31 cellular contexts compared by ENCODE assay signal in genomic region chr12:22653790-22654189, GRCh38. TPM values are rescaled to one million over a fixed set of nuclear protein-coding genes. Genes with fewer than 3 reads are reported as not detected.
DNase-seq lines count a peak whose midpoint lies in the region; ATAC-seq and TF ChIP-seq lines count a peak whose summit lies in the region.
"Had no signal": no experiment of that assay in that cellular context is flagged by ENCODE, and none has a peak within 500 bp of the region (broad histone marks: within the 10 kb centered on the region; RNA-seq: fewer than 3 reads in every experiment).

No MANE protein-coding gene starts in this region.

- in situ Hi-C loops in gastrocnemius medialis (cut with MboI; ENCODE audit: low sequenced_read_pairs in 4 of 4) = no loop called here

- TF ChIP-seq CTCF in natural killer cell (IDR thresholded peaks at IDR 0.05) (no peak), cardiac fibroblast (IDR thresholded peaks at IDR 0.05; ENCODE audit: low read depth, low read length) (no peak), gastrocnemius medialis (IDR thresholded peaks at IDR 0.05 in 4 of 5, conservative IDR thresholded peaks at IDR 0.05 in 1 of 5) (no peak)

- H3K27ac ChIP-seq in caudate nucleus (ENCODE audit: low read depth, low read length) = no peak overlapping the region
- no peak overlapping the region for H3K27ac ChIP-seq in gastrocnemius medialis
- H3K27ac ChIP-seq: prostate gland, upper lobe of left lung had no signal

- H3K36me3 Mint-ChIP-seq in natural killer cell = no peaks in the 10 kb centered on the region
- peaks cover 10% of the 10 kb centered on the region for H3K36me3 Mint-ChIP-seq in natural killer cell treated with Interleukin-12 subunit alpha and Interleukin-12 subunit beta and Interleukin-15 and Interleukin-18, amount 100 ng/mL, for 72 hours

- intact Hi-C loops in natural killer cell (cut with micrococcal nuclease) (no loop called here), gastrocnemius medialis (cut with DNase I; ENCODE audit: low total_unique reads) (no loop called here)

- H3K27me3 Mint-ChIP-seq in natural killer cell (ENCODE audit: low read depth in 2 of 2) = no peaks in the 10 kb centered on the region
- no peaks in the 10 kb centered on the region for H3K27me3 Mint-ChIP-seq in natural killer cell treated with Interleukin-12 subunit alpha and Interleukin-12 subunit beta and Interleukin-15 and Interleukin-18, amount 100 ng/mL, for 72 hours
- H3K27me3 Mint-ChIP-seq: activated CD4-positive, alpha-beta memory T cell treated with anti-CD3 and anti-CD28 coated beads for 36 hours; activated naive CD8-positive, alpha-beta T cell treated with anti-CD3 and anti-CD28 coated beads, Interleukin-2, amount 50 U/mL, for 24 hours; CD8-positive, alpha-beta memory T cell; naive B cell had no signal

- DNase-seq in natural killer cell = no peak
- no peak for DNase-seq in natural killer cell treated with Interleukin-12 subunit alpha and Interleukin-12 subunit beta and Interleukin-15 and Interleukin-18, amount 100 ng/mL, for 72 hours (ENCODE audit: low spot score)
- peak; percentile 23 to 30 for DNase-seq in cardiac fibroblast (ENCODE audit: low read depth in 2 of 2)
- peak; percentile 34 for DNase-seq in glomerular endothelial cell (ENCODE audit: extremely low read depth, low read depth, low spot score)
- DNase-seq in NCI-H510A (lab: John Stamatoyannopoulos, UW) = no peak
- DNase-seq in caudate nucleus (lab: John Stamatoyannopoulos, UW) = no peak
- DNase-seq in gastrocnemius medialis = no peak
- no peak for DNase-seq in left lobe of liver (ENCODE audit: low spot score)
- DNase-seq: activated CD4-positive, alpha-beta memory T cell treated with anti-CD3 and anti-CD28 coated beads for 36 hours; activated CD4-positive, alpha-beta T cell treated with anti-CD3 and anti-CD28 coated beads for 1 hour; activated naive CD4-positive, alpha-beta T cell; activated naive CD8-positive, alpha-beta T cell treated with anti-CD3 and anti-CD28 coated beads, Interleukin-2, amount 50 U/mL, for 24 hours; BE2C; CD8-positive, alpha-beta memory T cell; cerebellar nuclear complex; dorsolateral prefrontal cortex; H7; head of caudate nucleus; KBM-7; left ventricle myocardium superior; naive B cell; NCI-H1436; NCI-H2081 treated with DMSO at 0.1 percent for 48 hours; NCI-H345; SHP77; stimulated activated CD4-positive, alpha-beta T cell treated with anti-CD3 and anti-CD28 coated beads, Interleukin-4, amount 100 ng/mL, for 4 hours; upper lobe of left lung had no signal

- no peaks in the 10 kb centered on the region for H3K27me3 ChIP-seq in gastrocnemius medialis
- H3K27me3 ChIP-seq: BE2C, dorsolateral prefrontal cortex, upper lobe of left lung had no signal

- no peak for TF ChIP-seq POLR2A in gastrocnemius medialis (IDR thresholded peaks at IDR 0.05)

- no peak for ATAC-seq in natural killer cell
- ATAC-seq in natural killer cell treated with Interleukin-12 subunit alpha and Interleukin-12 subunit beta and Interleukin-15 and Interleukin-18, amount 100 ng/mL, for 72 hours = no peak
- no peak for ATAC-seq in gastrocnemius medialis
- ATAC-seq in left lobe of liver = no peak
- ATAC-seq: activated naive CD8-positive, alpha-beta T cell treated with anti-CD3 and anti-CD28 coated beads, Interleukin-2, amount 50 U/mL, for 24 hours; left ventricle myocardium superior; Panc1 had no signal

- H3K4me3 Mint-ChIP-seq in natural killer cell = no peak overlapping the region
- H3K4me3 Mint-ChIP-seq in natural killer cell treated with Interleukin-12 subunit alpha and Interleukin-12 subunit beta and Interleukin-15 and Interleukin-18, amount 100 ng/mL, for 72 hours = no peak overlapping the region
- H3K4me3 Mint-ChIP-seq: activated CD4-positive, alpha-beta memory T cell treated with anti-CD3 and anti-CD28 coated beads for 36 hours; activated naive CD8-positive, alpha-beta T cell treated with anti-CD3 and anti-CD28 coated beads, Interleukin-2, amount 50 U/mL, for 24 hours; CD8-positive, alpha-beta memory T cell; mesothelial cell of epicardium; T-helper 2 cell treated with Interferon-gamma antibody and Interleukin-4, amounts not matched to agents 5 μg/mL and 100 μg/mL, for 36 hours had no signal

- H3K27ac Mint-ChIP-seq in natural killer cell = peak overlapping the region; percentile 20 to 51
- peak overlapping the region in 1 of 2 donors; percentile 22 for H3K27ac Mint-ChIP-seq in natural killer cell treated with Interleukin-12 subunit alpha and Interleukin-12 subunit beta and Interleukin-15 and Interleukin-18, amount 100 ng/mL, for 72 hours
- H3K27ac Mint-ChIP-seq: activated CD4-positive, alpha-beta memory T cell treated with anti-CD3 and anti-CD28 coated beads for 36 hours; activated naive CD8-positive, alpha-beta T cell treated with anti-CD3 and anti-CD28 coated beads, Interleukin-2, amount 50 U/mL, for 24 hours; mesothelial cell of epicardium; T-helper 2 cell treated with Interferon-gamma antibody and Interleukin-4, amounts not matched to agents 5 μg/mL and 100 μg/mL, for 36 hours had no signal

- H3K36me3 ChIP-seq in gastrocnemius medialis = no peaks in the 10 kb centered on the region
- H3K36me3 ChIP-seq: BE2C, prostate gland, upper lobe of left lung had no signal

- H3K4me3 ChIP-seq in cardiac fibroblast (replicated peaks in 1 of 2; ENCODE audit: low read depth in 2 of 2, low read length in 2 of 2) (no peak overlapping the region), gastrocnemius medialis (no peak overlapping the region)
- H3K4me3 ChIP-seq: dorsolateral prefrontal cortex, prostate gland, upper lobe of left lung had no signal

- H3K4me1 Mint-ChIP-seq in natural killer cell = peaks cover 41 to 54% of the 10 kb centered on the region in 2 donors
- H3K4me1 Mint-ChIP-seq in natural killer cell treated with Interleukin-12 subunit alpha and Interleukin-12 subunit beta and Interleukin-15 and Interleukin-18, amount 100 ng/mL, for 72 hours (ENCODE audit: low read depth in 2 of 2) = peaks cover 35 to 50% of the 10 kb centered on the region in 2 donors

- peaks cover 5 to 7% of the 10 kb centered on the region in 2 donors for H3K4me1 ChIP-seq in gastrocnemius medialis
- H3K4me1 ChIP-seq: BE2C, prostate gland had no signal

- H3K9me3 Mint-ChIP-seq in natural killer cell = no peaks in the 10 kb centered on the region
- H3K9me3 Mint-ChIP-seq in natural killer cell treated with Interleukin-12 subunit alpha and Interleukin-12 subunit beta and Interleukin-15 and Interleukin-18, amount 100 ng/mL, for 72 hours = no peaks in the 10 kb centered on the region
- H3K9me3 Mint-ChIP-seq: activated CD4-positive, alpha-beta memory T cell treated with anti-CD3 and anti-CD28 coated beads for 36 hours; CD8-positive, alpha-beta memory T cell; T-helper 2 cell treated with Interferon-gamma antibody and Interleukin-4, amounts not matched to agents 5 μg/mL and 100 μg/mL, for 36 hours had no signal

- H3K9me3 ChIP-seq in gastrocnemius medialis = no peaks in the 10 kb centered on the region
- H3K9me3 ChIP-seq: BE2C, prostate gland, upper lobe of left lung had no signal

RNA-seq across cellular contexts. Expression of gene ETNK1, which starts 28.8 kb away (rescaled TPM):
- total RNA-seq in natural killer cell (100 to 1,000 TPM in 1 of 3 donors, 10 to 100 TPM in 2; 77.6 to 101 (median 85.2) TPM), glomerular endothelial cell (23.7 and 33.1 TPM in 2 replicates), gastrocnemius medialis (10 to 100 TPM in 1 of 4 donors, 1 to 10 TPM in 3; 6.5 to 15.1 (median 7.2) TPM), left lobe of liver (28.3 TPM)
- total RNA-seq in natural killer cell treated with Interleukin-12 subunit alpha and Interleukin-12 subunit beta and Interleukin-15 and Interleukin-18, amount 100 ng/mL, for 72 hours = 100 to 1,000 TPM in 1 of 2 donors, 10 to 100 TPM in 1; 96.3 to 101 TPM

Comparison
In these comparisons a context has a peak if more than half of its experiments do, and no peak if none do; other contexts are left out.
1. DNase-seq: peak in cardiac fibroblast (2 of 2) and glomerular endothelial cell (single experiment); none in natural killer cell (single experiment), natural killer cell treated with Interleukin-12 subunit alpha and Interleukin-12 subunit beta and Interleukin-15 and Interleukin-18, amount 100 ng/mL, for 72 hours (single experiment), NCI-H510A (single experiment), caudate nucleus (0 of 61), gastrocnemius medialis (0 of 2) and left lobe of liver (single experiment).